In the genomic region with DNA sequence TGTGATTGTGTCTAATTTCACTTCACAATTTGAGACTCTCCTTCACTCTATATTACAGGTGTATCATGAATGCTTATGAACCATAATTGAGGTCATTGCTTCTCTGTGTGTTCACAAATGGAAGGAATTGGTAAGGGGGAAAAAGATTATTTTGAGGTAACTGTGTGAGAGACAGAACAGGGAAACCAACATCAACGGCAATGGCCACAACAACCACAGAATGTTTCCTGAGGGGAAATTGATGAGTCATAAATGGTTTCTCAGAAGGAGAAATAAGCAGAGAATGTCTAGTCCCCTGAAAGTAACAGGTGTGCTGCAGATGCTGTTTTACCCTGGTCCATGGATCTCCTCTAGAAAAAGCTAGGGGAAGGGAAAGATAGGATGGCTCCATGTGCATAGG, we compare ENCODE assay signal across 8 cellular contexts.
DNase-seq lines count a peak whose midpoint lies in the region; ATAC-seq and TF ChIP-seq lines count a peak whose summit lies in the region.

No MANE protein-coding gene starts in this region.

- CTCF ChIA-PET in OCI-LY7 (lab: Charles Lee; ENCODE audit: unreplicated experiment) = no interaction called here

- H3K4me2 ChIP-seq in OCI-LY7 (ENCODE audit: low read length) = no peak overlapping the region

- H3K4me3 ChIP-seq in AG10803 (ENCODE audit: low read length) (no peak overlapping the region), SJCRH30 (no peak overlapping the region), upper lobe of right lung (no peak overlapping the region), OCI-LY7 (ENCODE audit: low read depth, low read length, poor library complexity, severe bottlenecking) (no peak overlapping the region)

- intact Hi-C loops in upper lobe of right lung (cut with DNase I) = no loop called here
- intact Hi-C loops in OCI-LY7 (cut with micrococcal nuclease; ENCODE audit: unreplicated experiment) = loop anchor here (10.0 kb wide), 1 partner anchor 1521 kb away; no protein-coding TSS in a partner anchor

- ATAC-seq in GM19043 (IDR thresholded peaks at IDR 0.05; ENCODE audit: low read depth, unreplicated experiment) (peak; percentile 92), HG02973 (IDR thresholded peaks at IDR 0.05; ENCODE audit: unreplicated experiment) (peak; percentile 96), upper lobe of right lung (no peak)

- no peak overlapping the region for H3K27ac ChIP-seq in SJCRH30
- no peak overlapping the region for H3K27ac ChIP-seq in upper lobe of right lung
- H3K27ac ChIP-seq in OCI-LY7 (ENCODE audit: low read depth, low read length, poor library complexity, severe bottlenecking) = no peak overlapping the region

- H4K20me1 ChIP-seq in OCI-LY7 (ENCODE audit: insufficient read depth, low read length) = no peaks in the 10 kb centered on the region

- H2AFZ ChIP-seq in OCI-LY7 (ENCODE audit: low read length) = no peak overlapping the region

- H3K79me2 ChIP-seq in OCI-LY7 (ENCODE audit: insufficient read depth, low read depth, low read length) = no peaks in the 10 kb centered on the region

- TF ChIP-seq CTCF in AG10803 (conservative IDR thresholded peaks at IDR 0.05; ENCODE audit: low read length) = no peak
- no peak for TF ChIP-seq CTCF in upper lobe of right lung (IDR thresholded peaks at IDR 0.05)
- no peak for TF ChIP-seq CTCF in OCI-LY7 (conservative IDR thresholded peaks at IDR 0.05; ENCODE audit: low read length)

- H3K36me3 ChIP-seq in SJCRH30 (no peaks in the 10 kb centered on the region), upper lobe of right lung (no peaks in the 10 kb centered on the region), OCI-LY7 (ENCODE audit: insufficient read depth, low read length) (no peaks in the 10 kb centered on the region)

- H3K27me3 ChIP-seq in SJCRH30 = no peaks in the 10 kb centered on the region
- H3K27me3 ChIP-seq in upper lobe of right lung = no peaks in the 10 kb centered on the region

- no TSS peak for BruUV-seq in OCI-LY7 (replicated peaks; lab: Mats Ljungman, UMichigan)

- POLR2A ChIA-PET in OCI-LY7 (lab: Charles Lee) = interaction anchor here (0.7 kb wide), 1 partner anchor 43 kb away, joined by 3 read pairs; no protein-coding TSS in a partner anchor

- H3K4me1 ChIP-seq in SJCRH30 (no peaks in the 10 kb centered on the region), upper lobe of right lung (no peaks in the 10 kb centered on the region), OCI-LY7 (ENCODE audit: insufficient read depth, low read length, poor library complexity, severe bottlenecking) (no peaks in the 10 kb centered on the region)

- H3K9me3 ChIP-seq in SJCRH30 (replicated peaks) (no peaks in the 10 kb centered on the region), upper lobe of right lung (no peaks in the 10 kb centered on the region), OCI-LY7 (ENCODE audit: low read length) (no peaks in the 10 kb centered on the region)

- no peaks in the 10 kb centered on the region for H3K9me2 ChIP-seq in OCI-LY7 (ENCODE audit: insufficient read depth, low read length)

- peak; percentile 29 for DNase-seq in AG10803 (ENCODE audit: low read depth)
- DNase-seq in SJCRH30 = peak; percentile 5 to 38
- DNase-seq in upper lobe of right lung = no peak
- no peak for DNase-seq in activated effector memory CD4-positive, alpha-beta T cell treated with Interleukin-2 at 50 U/mL for 16 hours
- no peak for DNase-seq in SHP77 (lab: John Stamatoyannopoulos, UW)
- DNase-seq in OCI-LY7 (ENCODE audit: low spot score) = no peak

Comparison
In these comparisons a context has a peak if more than half of its experiments do, and no peak if none do; other contexts are left out.
1. DNase-seq: peak in AG10803 (single experiment) and SJCRH30 (2 of 2); none in upper lobe of right lung (single experiment), activated effector memory CD4-positive, alpha-beta T cell treated with Interleukin-2 at 50 U/mL for 16 hours (single experiment), SHP77 (0 of 2) and OCI-LY7 (single experiment).